21 cellular contexts compared by ENCODE assay signal in the genomic region with DNA sequence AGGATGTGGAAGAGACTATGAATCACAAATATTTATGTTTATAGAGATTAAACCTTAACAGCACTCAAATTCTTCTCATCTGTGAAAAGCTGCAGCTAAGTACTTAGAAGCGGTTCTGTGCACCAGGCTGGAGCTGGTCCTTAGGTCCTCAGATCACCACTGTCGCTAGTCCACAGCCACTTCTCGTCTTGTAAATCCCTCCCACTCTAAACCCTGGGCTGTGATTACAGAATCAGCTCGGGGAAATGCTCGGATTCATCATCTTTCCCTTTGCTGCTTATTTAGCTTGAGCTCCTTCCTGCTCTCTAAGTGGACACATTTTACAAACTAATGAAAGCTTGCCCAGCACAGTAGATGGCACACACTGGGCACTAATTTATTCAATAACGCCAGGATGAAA.
A peak's percentile ranks its signal among the peaks of the same experiment; 100 is the strongest.
DNase-seq lines count a peak whose midpoint lies in the region; ATAC-seq, FAIRE-seq and TF ChIP-seq lines count a peak whose summit lies in the region.
"Had no signal": no experiment of that assay in that cellular context is flagged by ENCODE, and none has a peak within 500 bp of the region (broad histone marks: within the 10 kb centered on the region; RNA-seq: fewer than 3 reads in every experiment).

No MANE protein-coding gene starts in this region.

- FAIRE-seq in GM19239 (lab: Jason Lieb, UNC) = no peak

- no peak overlapping the region for H3K27ac ChIP-seq in A673 (ENCODE audit: low read depth, low read length, poor library complexity, severe bottlenecking)
- H3K27ac ChIP-seq: neural progenitor cell, right lobe of liver, stomach had no signal

- POLR2A ChIA-PET in A673 (lab: Charles Lee; ENCODE audit: low non-redundant PET) = no interaction called here

- H3K27me3 ChIP-seq in A673 (replicated peaks; ENCODE audit: insufficient read depth, low read depth, low read length, poor library complexity) (no peaks in the 10 kb centered on the region), H7 (ENCODE audit: control insufficient read depth, insufficient read depth, low read length) (no peaks in the 10 kb centered on the region)
- H3K27me3 ChIP-seq: neural progenitor cell, right lobe of liver, stomach, uterus had no signal

- CTCF ChIA-PET in A673 (lab: Charles Lee) = no interaction called here

- H3K4me1 ChIP-seq in A673 (ENCODE audit: insufficient read depth, low read length, poor library complexity, severe bottlenecking) = peaks cover 11% of the 10 kb centered on the region
- H3K4me1 ChIP-seq: uterus had no signal

- no TSS peak for BruUV-seq in A673 (replicated peaks; lab: Mats Ljungman, UMichigan)

- H3K4me3 ChIP-seq in A673 (ENCODE audit: low read depth, low read length, poor library complexity, severe bottlenecking) (no peak overlapping the region), choroid plexus epithelial cell (ENCODE audit: low read depth, low read length) (peak overlapping the region; percentile 31), H7 (ENCODE audit: insufficient read depth, low read depth, low read length) (no peak overlapping the region)
- H3K4me3 ChIP-seq: neural progenitor cell, right lobe of liver, stomach, uterus had no signal

- no peak for ATAC-seq in HG02678 (IDR thresholded peaks at IDR 0.05; ENCODE audit: unreplicated experiment)
- ATAC-seq: right lobe of liver had no signal

- no peaks in the 10 kb centered on the region for H3K36me3 ChIP-seq in A673 (ENCODE audit: insufficient read depth, low read length, poor library complexity, severe bottlenecking)
- no peaks in the 10 kb centered on the region for H3K36me3 ChIP-seq in H7 (replicated peaks; ENCODE audit: control insufficient read depth, insufficient read depth, low read length)
- H3K36me3 ChIP-seq: neural progenitor cell, right lobe of liver, stomach, uterus had no signal

- TF ChIP-seq CTCF in A673 (conservative IDR thresholded peaks at IDR 0.05; ENCODE audit: low read depth, low read length) = no peak
- no peak for TF ChIP-seq CTCF in choroid plexus epithelial cell (conservative IDR thresholded peaks at IDR 0.05; ENCODE audit: low read depth, low read length)

- H3K9me3 ChIP-seq in A673 (ENCODE audit: low read depth, low read length, poor library complexity, severe bottlenecking) = no peaks in the 10 kb centered on the region
- H3K9me3 ChIP-seq: right lobe of liver, stomach, uterus had no signal

- intact Hi-C loops in A673 (cut with micrococcal nuclease; ENCODE audit: unreplicated experiment) = no loop called here

- in situ Hi-C loops in G401 (cut with HindIII; ENCODE audit: low sequenced_read_pairs) = no loop called here

- DNase-seq in A673 (ENCODE audit: low spot score) = peak; percentile 14
- peak; percentile 76 for DNase-seq in G401 (ENCODE audit: low spot score)
- peak; percentile 69 for DNase-seq in choroid plexus epithelial cell (ENCODE audit: low read depth)
- DNase-seq in left kidney (ENCODE audit: low read depth, low spot score) = peak; percentile 45
- DNase-seq in GM19239 (ENCODE audit: insufficient read length, low spot score) = no peak
- no peak for DNase-seq in H7
- DNase-seq in GF-D8 (lab: John Stamatoyannopoulos, UW) = no peak
- DNase-seq: activated CD4-positive, CD25-positive, alpha-beta regulatory T cell treated with anti-CD3 and anti-CD28 coated beads, Interleukin-2, amount 50 U/mL, for 72 hours; activated gamma-delta T cell; anterior cingulate cortex; CD4-positive, CD25-positive, alpha-beta regulatory T cell; cortex of kidney; glutamatergic neuron; NCI-H1694; right lobe of liver; stimulated activated CD4-positive, alpha-beta T cell treated with anti-CD3 and anti-CD28 coated beads, Interleukin-1b, Interleukin-23, amount 100 ng/mL, for 48 hours; stomach; T-helper 9 cell; uterus had no signal

Comparison
In these comparisons a context has a peak if more than half of its experiments do, and no peak if none do; other contexts are left out.
1. DNase-seq: peak in A673 (single experiment), G401 (single experiment), choroid plexus epithelial cell (single experiment) and left kidney (single experiment); none in GM19239 (single experiment), H7 (single experiment) and GF-D8 (single experiment).